Comparison of ENCODE assay signal across 8 cellular contexts in genomic region chr22:37077802-37078448, GRCh38. TPM values are rescaled to one million over a fixed set of nuclear protein-coding genes. Genes with fewer than 3 reads are reported as not detected.
DNase-seq lines count a peak whose midpoint lies in the region; ATAC-seq and TF ChIP-seq lines count a peak whose summit lies in the region.

No MANE protein-coding gene starts in this region.

- 27 to 30% methylated on average over 15 of the region's 15 CpGs for WGBS in aorta, 2 donors

- H3K27ac Mint-ChIP-seq in activated T-helper 2 cell treated with anti-CD3 and anti-CD28 coated beads, Interferon-gamma antibody, Interleukin-2, Interleukin-4, amounts not matched to agents 10 μg/mL and 5 μg/mL and 100 μg/mL, durations not matched to agents 14 hours and 24 hours and 36 hours: peak overlapping the region; percentile 99

- H3K27me3 ChIP-seq in Peyer's patch (no peaks in the 10 kb centered on the region), foreskin keratinocyte (peaks cover 21% of the 10 kb centered on the region), aorta (ENCODE audit: control insufficient read depth in 1 of 2, insufficient read depth in 2 of 2, low read length in 1 of 2) (no peaks in the 10 kb centered on the region)

- peak; percentile 24 for ATAC-seq in foreskin keratinocyte
- no peak for ATAC-seq in aorta (ENCODE audit: low FRiP score)

- intact Hi-C loops in activated T-helper 2 cell treated with anti-CD3 and anti-CD28 coated beads, Interferon-gamma antibody, Interleukin-2, Interleukin-4, amounts not matched to agents 10 μg/mL and 5 μg/mL and 100 μg/mL, durations not matched to agents 14 hours and 24 hours and 36 hours (cut with micrococcal nuclease): loop anchor here (1.0 kb wide), 1 partner anchor 116 kb away; no protein-coding TSS in a partner anchor
- intact Hi-C loops in aorta (cut with DNase I): loop anchor here in 1 of 2 donors (5.0 kb wide), 1 partner anchor 119 kb away; no protein-coding TSS in a partner anchor

- H3K9me3 ChIP-seq in Peyer's patch (no peaks in the 10 kb centered on the region), aorta (ENCODE audit: control insufficient read depth, low read length) (no peaks in the 10 kb centered on the region)

- H3K4me3 ChIP-seq in Peyer's patch (no peak overlapping the region), aorta (ENCODE audit: low read length in 2 of 2) (no peak overlapping the region)

- no peaks in the 10 kb centered on the region for H3K9me3 Mint-ChIP-seq in activated T-helper 2 cell treated with anti-CD3 and anti-CD28 coated beads, Interferon-gamma antibody, Interleukin-2, Interleukin-4, amounts not matched to agents 10 μg/mL and 5 μg/mL and 100 μg/mL, durations not matched to agents 14 hours and 24 hours and 36 hours

- peak overlapping the region; percentile 5 for H3K4me3 Mint-ChIP-seq in activated T-helper 2 cell treated with anti-CD3 and anti-CD28 coated beads, Interferon-gamma antibody, Interleukin-2, Interleukin-4, amounts not matched to agents 10 μg/mL and 5 μg/mL and 100 μg/mL, durations not matched to agents 14 hours and 24 hours and 36 hours (ENCODE audit: low read depth)

- H3K36me3 Mint-ChIP-seq in activated T-helper 2 cell treated with anti-CD3 and anti-CD28 coated beads, Interferon-gamma antibody, Interleukin-2, Interleukin-4, amounts not matched to agents 10 μg/mL and 5 μg/mL and 100 μg/mL, durations not matched to agents 14 hours and 24 hours and 36 hours (ENCODE audit: low read depth): peaks cover 4% of the 10 kb centered on the region

- no peak for TF ChIP-seq POLR2A in Peyer's patch (IDR thresholded peaks at IDR 0.05)

- TF ChIP-seq CTCF in 22Rv1 (IDR thresholded peaks at IDR 0.05) (peak; percentile 99), GM12873 (IDR thresholded peaks at IDR 0.05; ENCODE audit: insufficient read depth, low read depth, low read length, missing control alignments) (peak; percentile 98), Peyer's patch (IDR thresholded peaks at IDR 0.05) (peak; percentile 86 to 99 (median 90)), foreskin keratinocyte (conservative IDR thresholded peaks at IDR 0.05) (peak; percentile 91)

- H3K27me3 Mint-ChIP-seq in activated T-helper 2 cell treated with anti-CD3 and anti-CD28 coated beads, Interferon-gamma antibody, Interleukin-2, Interleukin-4, amounts not matched to agents 10 μg/mL and 5 μg/mL and 100 μg/mL, durations not matched to agents 14 hours and 24 hours and 36 hours (ENCODE audit: low read depth): no peaks in the 10 kb centered on the region

- DNase-seq in Peyer's patch (peak; percentile 71 to 86 (median 76)), foreskin keratinocyte (peak in 1 of 2 donors; percentile 19), retina (peak; percentile 78), aorta (peak; percentile 64 to 86), DMS79 treated with DMSO at 0.1 percent for 48 hours (lab: John Stamatoyannopoulos, UW) (no peak)
- peak; percentile 71 for DNase-seq in activated T-helper 2 cell treated with anti-CD3 and anti-CD28 coated beads, Interferon-gamma antibody, Interleukin-2, Interleukin-4, amounts not matched to agents 10 μg/mL and 5 μg/mL and 100 μg/mL, durations not matched to agents 14 hours and 24 hours and 36 hours (ENCODE audit: low spot score)

- H3K4me1 ChIP-seq in Peyer's patch (peaks cover 0 to 9% (median 0%) of the 10 kb centered on the region in 4 donors), foreskin keratinocyte (no peaks in the 10 kb centered on the region), aorta (ENCODE audit: control insufficient read depth in 1 of 2, insufficient read depth in 2 of 2, low read length in 2 of 2) (no peaks in the 10 kb centered on the region)

- H3K27ac ChIP-seq in 22Rv1 (no peak overlapping the region), Peyer's patch (peak overlapping the region in 1 of 4 donors; percentile 6), foreskin keratinocyte (no peak overlapping the region), aorta (ENCODE audit: low read depth in 1 of 2, low read length in 2 of 2) (no peak overlapping the region)

- peaks cover 55% of the 10 kb centered on the region for H3K4me1 Mint-ChIP-seq in activated T-helper 2 cell treated with anti-CD3 and anti-CD28 coated beads, Interferon-gamma antibody, Interleukin-2, Interleukin-4, amounts not matched to agents 10 μg/mL and 5 μg/mL and 100 μg/mL, durations not matched to agents 14 hours and 24 hours and 36 hours (ENCODE audit: low read depth)

- H3K36me3 ChIP-seq in Peyer's patch (no peaks in the 10 kb centered on the region), aorta (ENCODE audit: control insufficient read depth in 1 of 2, insufficient read depth in 2 of 2, low read length in 1 of 2) (no peaks in the 10 kb centered on the region)

RNA-seq across cellular contexts. Expression of gene KCTD17, which starts 26.4 kb away (rescaled TPM):
- total RNA-seq in Peyer's patch: 10 to 100 TPM in 3 of 4 donors, 1 to 10 TPM in 1; 9.5 to 30.5 (median 13.5) TPM
- total RNA-seq in activated T-helper 2 cell treated with anti-CD3 and anti-CD28 coated beads, Interferon-gamma antibody, Interleukin-2, Interleukin-4, amounts not matched to agents 10 μg/mL and 5 μg/mL and 100 μg/mL, durations not matched to agents 14 hours and 24 hours and 36 hours: 70.4 and 81.9 TPM in 2 replicates
- total RNA-seq in foreskin keratinocyte: 19.6 and 24.7 TPM in 2 replicates
- 22.8 and 25.9 TPM in 2 replicates for polyA plus RNA-seq in foreskin keratinocyte
- total RNA-seq in aorta: 10 to 100 TPM; 21.0 to 27.5 TPM
- polyA plus RNA-seq in aorta: 10 to 100 TPM; 15.2 to 20.5 TPM

RNA-seq across cellular contexts. Expression of gene TMPRSS6, which starts 31.6 kb away (rescaled TPM):
- total RNA-seq in Peyer's patch (under 1 TPM in 2 of 4 donors, not detected in 2; 0.27 to 0.88 TPM), foreskin keratinocyte (not detected in 2 replicates), aorta (not detected)
- 9.2 and 10.2 TPM in 2 replicates for total RNA-seq in activated T-helper 2 cell treated with anti-CD3 and anti-CD28 coated beads, Interferon-gamma antibody, Interleukin-2, Interleukin-4, amounts not matched to agents 10 μg/mL and 5 μg/mL and 100 μg/mL, durations not matched to agents 14 hours and 24 hours and 36 hours
- polyA plus RNA-seq in foreskin keratinocyte (not detected in 2 replicates), aorta (not detected)

RNA-seq across cellular contexts. Expression of gene MPST, which starts 58.4 kb away (rescaled TPM):
- 100 to 1,000 TPM; 128 to 498 (median 394) TPM for total RNA-seq in Peyer's patch
- 34.9 and 36.3 TPM in 2 replicates for total RNA-seq in activated T-helper 2 cell treated with anti-CD3 and anti-CD28 coated beads, Interferon-gamma antibody, Interleukin-2, Interleukin-4, amounts not matched to agents 10 μg/mL and 5 μg/mL and 100 μg/mL, durations not matched to agents 14 hours and 24 hours and 36 hours
- 57.5 and 62.6 TPM in 2 replicates for total RNA-seq in foreskin keratinocyte
- polyA plus RNA-seq in foreskin keratinocyte: 82.2 TPM in 2 replicates
- total RNA-seq in aorta: 10 to 100 TPM; 30.8 to 38.6 TPM
- 100 to 1,000 TPM in 1 of 2 donors, 10 to 100 TPM in 1; 55.1 to 102 TPM for polyA plus RNA-seq in aorta

RNA-seq across cellular contexts. Expression of gene TST, which starts 58.7 kb away (rescaled TPM):
- 100 to 1,000 TPM in 3 of 4 donors, 10 to 100 TPM in 1; 93.3 to 485 (median 249) TPM for total RNA-seq in Peyer's patch
- 13.3 and 15.2 TPM in 2 replicates for total RNA-seq in activated T-helper 2 cell treated with anti-CD3 and anti-CD28 coated beads, Interferon-gamma antibody, Interleukin-2, Interleukin-4, amounts not matched to agents 10 μg/mL and 5 μg/mL and 100 μg/mL, durations not matched to agents 14 hours and 24 hours and 36 hours
- total RNA-seq in foreskin keratinocyte: 18.1 and 19.7 TPM in 2 replicates
- 23.2 and 26.2 TPM in 2 replicates for polyA plus RNA-seq in foreskin keratinocyte
- total RNA-seq in aorta: 1 to 10 TPM; 9.7 to 10.0 TPM
- polyA plus RNA-seq in aorta: 10 to 100 TPM; 26.8 to 61.7 TPM
